In the genomic region with DNA sequence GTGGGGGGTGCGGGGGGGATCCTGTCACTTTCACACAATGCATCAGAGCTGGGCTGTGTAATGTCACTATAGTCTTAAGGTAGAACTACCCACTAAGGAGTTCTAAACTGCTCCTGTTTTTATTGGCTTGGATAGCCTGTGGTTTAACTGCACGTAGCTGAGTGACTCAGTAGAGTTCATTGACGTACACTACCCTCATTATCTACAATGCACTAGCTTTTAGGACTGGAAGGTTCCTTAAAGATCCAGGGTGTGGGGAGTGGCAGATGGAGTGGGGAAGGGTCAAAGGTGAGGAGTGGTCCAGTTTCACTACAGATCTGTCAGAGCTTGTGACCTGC, we compare ENCODE assay signal across 11 cellular contexts.
A peak's percentile ranks its signal among the peaks of the same experiment; 100 is the strongest.
DNase-seq lines count a peak whose midpoint lies in the region; ATAC-seq, FAIRE-seq and TF ChIP-seq lines count a peak whose summit lies in the region.
"Had no signal": no experiment of that assay in that cellular context is flagged by ENCODE, and none has a peak within 500 bp of the region (broad histone marks: within the 10 kb centered on the region; RNA-seq: fewer than 3 reads in every experiment).

No MANE protein-coding gene starts in this region.

- H3K9ac ChIP-seq in fibroblast of lung (ENCODE audit: insufficient read depth, low read length): no peak overlapping the region

- TF ChIP-seq CTCF in fibroblast of lung (conservative IDR thresholded peaks at IDR 0.05 in 1 of 2, IDR thresholded peaks at IDR 0.05 in 1 of 2; ENCODE audit: low read depth in 1 of 2, low read length in 2 of 2): no peak

- no peak overlapping the region for H2AFZ ChIP-seq in fibroblast of lung (ENCODE audit: low read length)

- no peak for ATAC-seq in GM19351 (IDR thresholded peaks at IDR 0.05; ENCODE audit: unreplicated experiment)

- no peaks in the 10 kb centered on the region for H3K27me3 ChIP-seq in fibroblast of lung (ENCODE audit: control insufficient read depth, insufficient read depth, low read length)
- H3K27me3 ChIP-seq: adrenal gland had no signal

- peaks cover 2% of the 10 kb centered on the region for H3K4me1 ChIP-seq in fibroblast of lung (ENCODE audit: control insufficient read depth, extremely low read depth, insufficient read depth, low read length)
- H3K4me1 ChIP-seq: adrenal gland had no signal

- no peak for TF ChIP-seq POLR2A in H54 (IDR thresholded peaks at IDR 0.05; ENCODE audit: low read depth, low read length)

- H3K9me3 ChIP-seq in fibroblast of lung (ENCODE audit: control insufficient read depth, insufficient read depth, low read depth, low read length): no peaks in the 10 kb centered on the region

- no peaks in the 10 kb centered on the region for H3K79me2 ChIP-seq in fibroblast of lung (ENCODE audit: control insufficient read depth, insufficient read depth, low read length)

- DNase-seq in H54 (ENCODE audit: insufficient read length, low spot score) (peak; percentile 40), RCC 7860 (ENCODE audit: low spot score) (peak; percentile 72), fibroblast of lung (ENCODE audit: low read depth in 2 of 2) (peak; percentile 96 to 98), skeletal muscle cell (ENCODE audit: low read depth) (peak; percentile 97), UCSD-AML1 (lab: John Stamatoyannopoulos, UW; ENCODE audit: unreplicated experiment) (no peak), RKO (ENCODE audit: low spot score) (no peak), NCI-H2196 treated with DMSO at 0.1 percent for 48 hours (lab: John Stamatoyannopoulos, UW; ENCODE audit: unreplicated experiment) (no peak)
- DNase-seq: adrenal gland; NCI-H2081; stimulated activated naive CD4-positive, alpha-beta T cell had no signal

- no peaks in the 10 kb centered on the region for H3K36me3 ChIP-seq in fibroblast of lung (ENCODE audit: control insufficient read depth, insufficient read depth, low read length)
- H3K36me3 ChIP-seq: adrenal gland had no signal

- no peaks in the 10 kb centered on the region for H4K20me1 ChIP-seq in fibroblast of lung (ENCODE audit: control insufficient read depth, extremely low read depth, insufficient read depth, low read length)

- no peak overlapping the region for H3K4me2 ChIP-seq in fibroblast of lung (ENCODE audit: extremely low read depth, insufficient read depth, low read length)

- peak overlapping the region; percentile 34 for H3K27ac ChIP-seq in fibroblast of lung (ENCODE audit: insufficient read depth, low read length)
- H3K27ac ChIP-seq: adrenal gland had no signal

- no peak overlapping the region for H3K4me3 ChIP-seq in fibroblast of lung (replicated peaks in 1 of 4; ENCODE audit: control extremely low read depth in 1 of 4, insufficient read depth in 1 of 4, low read depth in 3 of 4, low read length in 4 of 4)
- H3K4me3 ChIP-seq in skeletal muscle cell (ENCODE audit: low read depth, low read length): no peak overlapping the region
- H3K4me3 ChIP-seq: adrenal gland had no signal

- peak; percentile 98 for FAIRE-seq in H54 (lab: Jason Lieb, UNC)
- peak; percentile 76 for FAIRE-seq in RCC 7860 (lab: Jason Lieb, UNC)

Comparison
In these comparisons a context has a peak if more than half of its experiments do, and no peak if none do; other contexts are left out.
1. DNase-seq: peak in H54 (single experiment), RCC 7860 (single experiment), fibroblast of lung (2 of 2) and skeletal muscle cell (single experiment); none in UCSD-AML1 (single experiment), RKO (single experiment) and NCI-H2196 treated with DMSO at 0.1 percent for 48 hours (single experiment).